1 cellular context compared by ENCODE assay signal in the genomic region with DNA sequence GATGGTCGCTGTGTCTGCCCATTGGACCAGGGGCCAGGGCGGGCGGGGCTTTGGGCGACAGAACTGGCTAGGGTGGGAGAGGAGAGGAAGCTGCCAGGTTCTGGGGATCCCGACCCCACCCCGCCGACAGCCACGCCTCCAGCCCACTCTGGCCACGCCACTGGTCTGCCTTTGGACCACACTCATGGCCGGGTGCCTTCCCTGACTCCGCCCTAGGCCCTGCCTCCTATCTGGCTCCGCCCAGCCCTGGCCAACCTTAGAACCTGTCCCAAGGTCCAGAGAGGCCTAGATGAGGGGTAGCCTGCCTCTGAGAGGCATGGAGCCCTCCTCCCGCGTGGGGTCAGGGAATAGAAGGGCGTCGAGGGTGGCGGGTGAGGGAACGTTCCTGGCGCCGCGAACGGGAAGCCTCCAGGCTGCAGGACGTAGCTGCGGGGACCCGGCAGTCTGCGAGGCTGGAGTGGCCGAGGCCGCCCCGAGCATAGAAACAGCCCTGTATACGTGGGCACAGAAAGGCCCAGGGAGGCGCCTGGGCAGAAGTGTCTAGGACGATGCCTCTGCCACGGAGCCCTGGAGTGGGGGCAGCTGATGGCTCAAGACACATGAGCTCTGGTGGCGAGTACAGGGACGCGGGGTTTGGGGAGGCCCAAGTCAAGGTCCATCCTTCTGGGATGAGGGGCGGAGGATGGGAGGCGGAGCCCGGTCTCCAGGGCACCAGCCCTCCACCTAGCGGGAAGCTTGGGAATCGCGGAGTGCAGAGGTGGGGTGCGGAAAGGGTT.
TF ChIP-seq lines count a peak whose summit lies in the region.

No MANE protein-coding gene starts in this region.

TF ChIP-seq in HepG2, 621 proteins besides CTCF, POLR2A, EP300 and RAD21 (continued from another document and continues in another):
- TF ChIP-seq ZNF318 (CRISPR knock-in tag; IDR thresholded peaks at IDR 0.05) = peak; percentile 86; the same call in 1 of the 2 replicates
- peak; percentile 84 for TF ChIP-seq ERF (CRISPR knock-in tag; IDR thresholded peaks at IDR 0.05)
- peak; percentile 74; the same call in 1 of the 2 replicates for TF ChIP-seq ZNF839 (CRISPR knock-in tag; IDR thresholded peaks at IDR 0.05; ENCODE audit: borderline replicate concordance)
- peak; percentile 90 for TF ChIP-seq ZNF605 (CRISPR knock-in tag; IDR thresholded peaks at IDR 0.05)
- TF ChIP-seq GATAD1 (CRISPR knock-in tag; IDR thresholded peaks at IDR 0.05) = no peak; the same call in 1 of the 2 replicates
- TF ChIP-seq ZNF629 (CRISPR knock-in tag; conservative IDR thresholded peaks at IDR 0.05) = 0 out of 2 replicates have a peak, but pooled peaks have one; percentile 30
- TF ChIP-seq GABPA (IDR thresholded peaks at IDR 0.05; ENCODE audit: low read depth, low read length) = no peak
- no peak for TF ChIP-seq GABPA (CRISPR knock-in tag; IDR thresholded peaks at IDR 0.05; ENCODE audit: low read depth)
- TF ChIP-seq, protein P1, sequence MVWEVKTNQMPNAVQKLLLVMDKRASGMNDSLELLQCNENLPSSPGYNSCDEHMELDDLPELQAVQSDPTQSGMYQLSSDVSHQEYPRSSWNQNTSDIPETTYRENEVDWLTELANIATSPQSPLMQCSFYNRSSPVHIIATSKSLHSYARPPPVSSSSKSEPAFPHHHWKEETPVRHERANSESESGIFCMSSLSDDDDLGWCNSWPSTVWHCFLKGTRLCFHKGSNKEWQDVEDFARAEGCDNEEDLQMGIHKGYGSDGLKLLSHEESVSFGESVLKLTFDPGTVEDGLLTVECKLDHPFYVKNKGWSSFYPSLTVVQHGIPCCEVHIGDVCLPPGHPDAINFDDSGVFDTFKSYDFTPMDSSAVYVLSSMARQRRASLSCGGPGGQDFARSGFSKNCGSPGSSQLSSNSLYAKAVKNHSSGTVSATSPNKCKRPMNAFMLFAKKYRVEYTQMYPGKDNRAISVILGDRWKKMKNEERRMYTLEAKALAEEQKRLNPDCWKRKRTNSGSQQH (CRISPR knock-in tag; IDR thresholded peaks at IDR 0.05; ENCODE audit: low read depth) = 0 out of 2 replicates have a peak, but pooled peaks have one; percentile 11
- TF ChIP-seq POLR2AphosphoS2 (IDR thresholded peaks at IDR 0.05; ENCODE audit: low read depth, low read length) = no peak
- peak; percentile 85 for TF ChIP-seq ZNF556 (CRISPR knock-in tag; IDR thresholded peaks at IDR 0.05; ENCODE audit: borderline replicate concordance)
- no peak for TF ChIP-seq XRCC5 (optimal IDR thresholded peaks at IDR 0.05; ENCODE audit: low read length)
- TF ChIP-seq ZNF558 (CRISPR knock-in tag; IDR thresholded peaks at IDR 0.05; ENCODE audit: borderline replicate concordance) = peak; percentile 74; the same call in 1 of the 2 replicates
- TF ChIP-seq ZNF280B (CRISPR knock-in tag; IDR thresholded peaks at IDR 0.05; ENCODE audit: borderline replicate concordance) = peak; percentile 91
- TF ChIP-seq SAFB2 (CRISPR knock-in tag; IDR thresholded peaks at IDR 0.05; ENCODE audit: borderline replicate concordance, low read depth) = no peak
- TF ChIP-seq SCMH1 (CRISPR knock-in tag; IDR thresholded peaks at IDR 0.05; ENCODE audit: borderline replicate concordance) = no peak
- peak; percentile 92 for TF ChIP-seq PHF8 (CRISPR knock-in tag; IDR thresholded peaks at IDR 0.05)
- TF ChIP-seq NRL (CRISPR knock-in tag; IDR thresholded peaks at IDR 0.05; ENCODE audit: borderline replicate concordance) = peak; percentile 76; the same call in 1 of the 2 replicates
- no peak for TF ChIP-seq ZNF615 (CRISPR knock-in tag; IDR thresholded peaks at IDR 0.05; ENCODE audit: borderline replicate concordance)
- TF ChIP-seq, protein P2, sequence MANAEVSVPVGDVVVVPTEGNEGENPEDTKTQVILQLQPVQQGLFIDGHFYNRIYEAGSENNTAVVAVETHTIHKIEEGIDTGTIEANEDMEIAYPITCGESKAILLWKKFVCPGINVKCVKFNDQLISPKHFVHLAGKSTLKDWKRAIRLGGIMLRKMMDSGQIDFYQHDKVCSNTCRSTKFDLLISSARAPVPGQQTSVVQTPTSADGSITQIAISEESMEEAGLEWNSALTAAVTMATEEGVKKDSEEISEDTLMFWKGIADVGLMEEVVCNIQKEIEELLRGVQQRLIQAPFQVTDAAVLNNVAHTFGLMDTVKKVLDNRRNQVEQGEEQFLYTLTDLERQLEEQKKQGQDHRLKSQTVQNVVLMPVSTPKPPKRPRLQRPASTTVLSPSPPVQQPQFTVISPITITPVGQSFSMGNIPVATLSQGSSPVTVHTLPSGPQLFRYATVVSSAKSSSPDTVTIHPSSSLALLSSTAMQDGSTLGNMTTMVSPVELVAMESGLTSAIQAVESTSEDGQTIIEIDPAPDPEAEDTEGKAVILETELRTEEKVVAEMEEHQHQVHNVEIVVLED (CRISPR knock-in tag; IDR thresholded peaks at IDR 0.05; ENCODE audit: borderline replicate concordance) = peak; percentile 49; the same call in 1 of the 2 replicates
- no peak for TF ChIP-seq ZNF577 (CRISPR knock-in tag; IDR thresholded peaks at IDR 0.05; ENCODE audit: borderline replicate concordance, low read depth)
- TF ChIP-seq CCAR2 (optimal IDR thresholded peaks at IDR 0.05; ENCODE audit: low read depth, low read length) = no peak
- TF ChIP-seq SP5 (CRISPR knock-in tag; IDR thresholded peaks at IDR 0.05; ENCODE audit: borderline replicate concordance, low read depth) = peak; percentile 82
- TF ChIP-seq SALL1 (CRISPR knock-in tag; IDR thresholded peaks at IDR 0.05) = peak; percentile 82
- TF ChIP-seq ZNF770 (CRISPR knock-in tag; IDR thresholded peaks at IDR 0.05) = peak; percentile 89
- TF ChIP-seq, protein P3, sequence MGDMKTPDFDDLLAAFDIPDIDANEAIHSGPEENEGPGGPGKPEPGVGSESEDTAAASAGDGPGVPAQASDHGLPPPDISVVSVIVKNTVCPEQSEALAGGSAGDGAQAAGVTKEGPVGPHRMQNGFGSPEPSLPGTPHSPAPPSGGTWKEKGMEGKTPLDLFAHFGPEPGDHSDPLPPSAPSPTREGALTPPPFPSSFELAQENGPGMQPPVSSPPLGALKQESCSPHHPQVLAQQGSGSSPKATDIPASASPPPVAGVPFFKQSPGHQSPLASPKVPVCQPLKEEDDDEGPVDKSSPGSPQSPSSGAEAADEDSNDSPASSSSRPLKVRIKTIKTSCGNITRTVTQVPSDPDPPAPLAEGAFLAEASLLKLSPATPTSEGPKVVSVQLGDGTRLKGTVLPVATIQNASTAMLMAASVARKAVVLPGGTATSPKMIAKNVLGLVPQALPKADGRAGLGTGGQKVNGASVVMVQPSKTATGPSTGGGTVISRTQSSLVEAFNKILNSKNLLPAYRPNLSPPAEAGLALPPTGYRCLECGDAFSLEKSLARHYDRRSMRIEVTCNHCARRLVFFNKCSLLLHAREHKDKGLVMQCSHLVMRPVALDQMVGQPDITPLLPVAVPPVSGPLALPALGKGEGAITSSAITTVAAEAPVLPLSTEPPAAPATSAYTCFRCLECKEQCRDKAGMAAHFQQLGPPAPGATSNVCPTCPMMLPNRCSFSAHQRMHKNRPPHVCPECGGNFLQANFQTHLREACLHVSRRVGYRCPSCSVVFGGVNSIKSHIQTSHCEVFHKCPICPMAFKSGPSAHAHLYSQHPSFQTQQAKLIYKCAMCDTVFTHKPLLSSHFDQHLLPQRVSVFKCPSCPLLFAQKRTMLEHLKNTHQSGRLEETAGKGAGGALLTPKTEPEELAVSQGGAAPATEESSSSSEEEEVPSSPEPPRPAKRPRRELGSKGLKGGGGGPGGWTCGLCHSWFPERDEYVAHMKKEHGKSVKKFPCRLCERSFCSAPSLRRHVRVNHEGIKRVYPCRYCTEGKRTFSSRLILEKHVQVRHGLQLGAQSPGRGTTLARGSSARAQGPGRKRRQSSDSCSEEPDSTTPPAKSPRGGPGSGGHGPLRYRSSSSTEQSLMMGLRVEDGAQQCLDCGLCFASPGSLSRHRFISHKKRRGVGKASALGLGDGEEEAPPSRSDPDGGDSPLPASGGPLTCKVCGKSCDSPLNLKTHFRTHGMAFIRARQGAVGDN (CRISPR knock-in tag; IDR thresholded peaks at IDR 0.05) = peak; percentile 94
- peak; percentile 79 for TF ChIP-seq NCOA1 (CRISPR knock-in tag; IDR thresholded peaks at IDR 0.05)
- peak; percentile 71 for TF ChIP-seq MEIS2 (CRISPR knock-in tag; IDR thresholded peaks at IDR 0.05)
